ENCODE assay signal across 12 cellular contexts in genomic region chr16:20595068-20595467, GRCh38. TPM values are rescaled to one million over a fixed set of nuclear protein-coding genes. Genes with fewer than 3 reads are reported as not detected.
"Had no signal": no experiment of that assay in that cellular context is flagged by ENCODE, and none has a peak within 500 bp of the region (broad histone marks: within the 10 kb centered on the region; RNA-seq: fewer than 3 reads in every experiment).

No MANE protein-coding gene starts in this region.

RNA-seq across cellular contexts. Expression of gene ACSM2B, which starts 18.9 kb away (rescaled TPM):
- total RNA-seq: activated B cell treated with CpG ODN at 0.5 μM for 24 hours; activated CD4-positive, alpha-beta memory T cell treated with anti-CD3 and anti-CD28 coated beads for 36 hours; activated CD4-positive, alpha-beta memory T cell treated with anti-CD3 and anti-CD28 coated beads, Interleukin-2, amount 10 ng/mL, durations not matched to agents 7 days and 5 days; activated CD4-positive, alpha-beta T cell treated with anti-CD3 and anti-CD28 coated beads for 36 hours; activated CD4-positive, alpha-beta T cell treated with anti-CD3 and anti-CD28 coated beads, Interleukin-2, amount 10 ng/mL, durations not matched to agents 24 days and 14 days; activated CD4-positive, alpha-beta T cell treated with anti-CD3 and anti-CD28 coated beads, Interleukin-2, amount 10 ng/mL, durations not matched to agents 7 days and 5 days; activated CD8-positive, alpha-beta memory T cell treated with anti-CD3 and anti-CD28 coated beads for 36 hours; activated CD8-positive, alpha-beta T cell treated with anti-CD3 and anti-CD28 coated beads for 36 hours; activated CD8-positive, alpha-beta T cell treated with anti-CD3 and anti-CD28 coated beads, Interleukin-2, amount 10 ng/mL, durations not matched to agents 7 days and 5 days; T-helper 1 cell treated with Interleukin-12 subunit alpha and Interleukin-12 subunit beta and Interleukin-4 antibody, amounts not matched to agents 30 ng/mL and 1 ng/mL, for 36 hours; T-helper 17 cell; T-helper 2 cell treated with Interferon-gamma antibody and Interleukin-4, amounts not matched to agents 100 ng/mL and 5 ng/mL, for 36 hours had no signal
